Comparison of ENCODE assay signal across 10 cellular contexts in the genomic region with DNA sequence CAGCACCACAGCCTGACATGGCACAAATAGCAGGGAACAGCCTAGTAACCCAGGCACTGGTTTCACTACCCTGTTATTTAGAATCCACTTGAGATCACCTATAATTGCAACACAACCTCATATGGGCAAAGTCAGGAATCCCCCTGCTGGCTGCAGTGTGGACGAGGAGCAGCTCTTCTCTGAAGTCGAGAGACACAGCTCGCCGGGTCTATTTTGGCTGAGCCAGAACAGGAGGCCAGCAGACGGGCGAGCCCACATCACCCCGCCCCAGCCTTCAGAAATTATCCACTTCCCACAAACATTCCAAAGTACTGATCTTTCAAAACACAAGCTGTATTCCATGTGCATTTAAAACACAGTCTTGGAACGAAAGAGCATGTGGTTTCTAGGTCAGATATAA.
DNase-seq lines count a peak whose midpoint lies in the region; ATAC-seq, FAIRE-seq and TF ChIP-seq lines count a peak whose summit lies in the region.
"Had no signal": no experiment of that assay in that cellular context is flagged by ENCODE, and none has a peak within 500 bp of the region (broad histone marks: within the 10 kb centered on the region; RNA-seq: fewer than 3 reads in every experiment).

No MANE protein-coding gene starts in this region.

- H3F3A ChIP-seq in OCI-LY1 (ENCODE audit: insufficient read depth, low read length), result no peaks in the 10 kb centered on the region

- no peak overlapping the region for H3K4me3 ChIP-seq in GM06990 (replicated peaks; ENCODE audit: low read depth, low read length)
- H3K4me3 ChIP-seq in OCI-LY1 (ENCODE audit: low read depth, low read length, poor library complexity, severe bottlenecking), result no peak overlapping the region
- no peak overlapping the region for H3K4me3 ChIP-seq in fibroblast of mammary gland (ENCODE audit: control insufficient read depth, low read depth, low read length)
- H3K4me3 ChIP-seq in pancreas, result no peak overlapping the region

- 43 to 45% methylated on average over 8 of the region's 8 CpGs for WGBS in pancreas, 2 donors

- no peaks in the 10 kb centered on the region for H3K9me3 Mint-ChIP-seq in activated T-cell treated with anti-CD3 and anti-CD28 coated beads, Interleukin-2, amount 50 U/mL, for 4 hours

- H3K4me1 ChIP-seq in OCI-LY1 (ENCODE audit: insufficient read depth, low read length, severe bottlenecking) (no peaks in the 10 kb centered on the region), pancreas (no peaks in the 10 kb centered on the region)

- no peaks in the 10 kb centered on the region for H3K79me2 ChIP-seq in OCI-LY1 (ENCODE audit: insufficient read depth, low read length)

- H3K9me3 ChIP-seq in OCI-LY1 (ENCODE audit: low read length), result no peaks in the 10 kb centered on the region
- no peaks in the 10 kb centered on the region for H3K9me3 ChIP-seq in pancreas

- intact Hi-C loops in pancreas (cut with DNase I), result loop anchor here in 2 of 3 donors (5.0 kb wide), 1 partner anchor 181 kb away; a partner anchor contains a TSS

- H3K27me3 ChIP-seq in GM06990 (replicated peaks; ENCODE audit: control insufficient read depth, insufficient read depth, low read length) (no peaks in the 10 kb centered on the region; the same call in none of the 2 replicates), OCI-LY1 (ENCODE audit: insufficient read depth, low read length) (no peaks in the 10 kb centered on the region; the same call in 1 of the 2 replicates), pancreas (no peaks in the 10 kb centered on the region)

- peaks cover 39% of the 10 kb centered on the region for H3K27me3 Mint-ChIP-seq in activated T-cell treated with anti-CD3 and anti-CD28 coated beads, Interleukin-2, amount 50 U/mL, for 4 hours (ENCODE audit: low read depth)

- FAIRE-seq in pancreas (lab: Jason Lieb, UNC), result no peak

- no peaks in the 10 kb centered on the region for H4K20me1 ChIP-seq in OCI-LY1 (ENCODE audit: insufficient read depth, low read length)

- H3K4me3 Mint-ChIP-seq in activated T-cell treated with anti-CD3 and anti-CD28 coated beads, Interleukin-2, amount 50 U/mL, for 4 hours, result no peak overlapping the region
- H3K4me3 Mint-ChIP-seq: activated CD8-positive, alpha-beta memory T cell treated with anti-CD3 and anti-CD28 coated beads, Interleukin-2, amount 10 ng/mL, durations not matched to agents 7 days and 5 days had no signal

- H3K9ac ChIP-seq in OCI-LY1 (ENCODE audit: low read length), result no peak overlapping the region
- H3K9ac ChIP-seq: KMS-11 had no signal

- no peaks in the 10 kb centered on the region for H3K9me2 ChIP-seq in OCI-LY1 (ENCODE audit: low read depth, low read length)

- H3K36me3 ChIP-seq in GM06990 (ENCODE audit: control insufficient read depth, insufficient read depth, low read length), result no peaks in the 10 kb centered on the region
- no peaks in the 10 kb centered on the region for H3K36me3 ChIP-seq in OCI-LY1 (ENCODE audit: insufficient read depth, low read length)
- no peaks in the 10 kb centered on the region for H3K36me3 ChIP-seq in pancreas

- TF ChIP-seq CTCF in GM06990 (IDR thresholded peaks at IDR 0.05; ENCODE audit: insufficient read depth, low read length, poor library complexity, severe bottlenecking) (peak; percentile 14), OCI-LY1 (IDR thresholded peaks at IDR 0.05; ENCODE audit: low read length) (0 out of 2 replicates have a peak, but pooled peaks have one; percentile 4), fibroblast of mammary gland (conservative IDR thresholded peaks at IDR 0.05; ENCODE audit: control insufficient read depth, insufficient read depth, low read depth, low read length) (peak; percentile 59), pancreas (IDR thresholded peaks at IDR 0.05) (no peak)

- no peaks in the 10 kb centered on the region for H3K4me1 Mint-ChIP-seq in activated T-cell treated with anti-CD3 and anti-CD28 coated beads, Interleukin-2, amount 50 U/mL, for 4 hours (ENCODE audit: low read depth)
- H3K4me1 Mint-ChIP-seq: activated CD8-positive, alpha-beta memory T cell treated with anti-CD3 and anti-CD28 coated beads, Interleukin-2, amount 10 ng/mL, durations not matched to agents 7 days and 5 days had no signal

- H3K27ac ChIP-seq in OCI-LY1 (ENCODE audit: low read depth, low read length, poor library complexity, severe bottlenecking), result no peak overlapping the region
- no peak overlapping the region for H3K27ac ChIP-seq in pancreas
- H3K27ac ChIP-seq: KMS-11 had no signal

- no peak overlapping the region for H3K4me2 ChIP-seq in OCI-LY1 (ENCODE audit: low read length)
- H3K4me2 ChIP-seq: KMS-11 had no signal

- ATAC-seq in pancreas, result peak in 3 of 4 donors; percentile 49 to 61 (median 60)
- ATAC-seq in activated T-cell treated with anti-CD3 and anti-CD28 coated beads, Interleukin-2, amount 50 U/mL, for 4 hours, result no peak
- ATAC-seq: activated CD8-positive, alpha-beta memory T cell treated with anti-CD3 and anti-CD28 coated beads, Interleukin-2, amount 10 ng/mL, durations not matched to agents 7 days and 5 days had no signal

- no peak overlapping the region for H2AFZ ChIP-seq in OCI-LY1 (ENCODE audit: low read length)

- no peak for DNase-seq in GM06990 (ENCODE audit: extremely low read depth, insufficient read length)
- peak; percentile 94 for DNase-seq in fibroblast of mammary gland (ENCODE audit: low read depth)
- no peak for DNase-seq in pancreas
- DNase-seq in activated T-cell treated with anti-CD3 and anti-CD28 coated beads, Interleukin-2, amount 50 U/mL, for 4 hours, result no peak
- no peak for DNase-seq in stimulated activated CD4-positive, alpha-beta T cell treated with anti-CD3 and anti-CD28 coated beads, Interleukin-15, amount 100 ng/mL, for 24 hours
- no peak for DNase-seq in central memory CD4-positive, alpha-beta T cell
- DNase-seq in globus pallidus (ENCODE audit: low spot score), result no peak
- DNase-seq: activated CD8-positive, alpha-beta memory T cell treated with anti-CD3 and anti-CD28 coated beads, Interleukin-2, amount 10 ng/mL, durations not matched to agents 7 days and 5 days had no signal

- H3K36me3 Mint-ChIP-seq in activated T-cell treated with anti-CD3 and anti-CD28 coated beads, Interleukin-2, amount 50 U/mL, for 4 hours (ENCODE audit: insufficient read depth), result no peaks in the 10 kb centered on the region
- H3K36me3 Mint-ChIP-seq: activated CD8-positive, alpha-beta memory T cell treated with anti-CD3 and anti-CD28 coated beads, Interleukin-2, amount 10 ng/mL, durations not matched to agents 7 days and 5 days had no signal

Comparison
In these comparisons a context has a peak if more than half of its experiments do, and no peak if none do; other contexts are left out.
1. CTCF ChIP-seq: peak in GM06990 (single experiment), OCI-LY1 (single experiment) and fibroblast of mammary gland (single experiment); none in pancreas (0 of 4).
2. ATAC-seq: peak in pancreas (3 of 4); none in activated T-cell treated with anti-CD3 and anti-CD28 coated beads, Interleukin-2, amount 50 U/mL, for 4 hours (0 of 2).